In the genomic region with DNA sequence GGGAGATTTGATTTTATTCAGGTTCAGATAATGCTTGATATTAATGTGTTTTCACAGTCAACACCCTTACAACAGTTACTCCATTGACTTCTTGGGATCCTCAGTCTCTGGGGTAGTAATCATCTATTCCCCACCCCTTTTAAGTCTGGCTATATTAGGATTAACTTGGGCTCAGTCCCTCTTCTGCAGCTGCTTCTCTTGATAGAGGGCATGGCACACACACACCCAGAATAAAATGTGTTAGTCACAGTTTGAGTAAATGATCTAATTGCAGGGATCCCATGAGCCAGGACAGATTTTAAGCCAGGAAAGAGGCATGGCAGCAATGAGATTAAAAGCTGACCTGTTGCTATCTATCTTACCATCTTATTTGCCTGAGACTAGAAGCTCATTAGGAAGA, we compare ENCODE assay signal across 27 cellular contexts. TPM values are rescaled to one million over a fixed set of nuclear protein-coding genes. Genes with fewer than 3 reads are reported as not detected.
DNase-seq lines count a peak whose midpoint lies in the region; ATAC-seq and TF ChIP-seq lines count a peak whose summit lies in the region.
"Had no signal": no experiment of that assay in that cellular context is flagged by ENCODE, and none has a peak within 500 bp of the region (broad histone marks: within the 10 kb centered on the region; RNA-seq: fewer than 3 reads in every experiment).

No MANE protein-coding gene starts in this region.

- H3K4me3 ChIP-seq in heart left ventricle (no peak overlapping the region), epithelial cell of esophagus (ENCODE audit: low read length) (no peak overlapping the region), upper lobe of right lung (no peak overlapping the region)
- H3K4me3 ChIP-seq: adrenal gland, BLaER1, esophagus muscularis mucosa, GM12878, MG63, Peyer's patch had no signal

- DNase-seq in heart left ventricle, result peak in 1 of 5 donors; percentile 18
- DNase-seq in Right ventricle myocardium superior, result no peak
- peak; percentile 49 for DNase-seq in epithelial cell of esophagus (ENCODE audit: low read depth)
- DNase-seq in left colon, result no peak
- no peak for DNase-seq in upper lobe of right lung
- DNase-seq in NCI-H1048 (lab: John Stamatoyannopoulos, UW), result no peak
- no peak for DNase-seq in activated T-cell treated with anti-CD3 and anti-CD28 coated beads for 4 hours
- DNase-seq: activated CD4-positive, CD25-positive, alpha-beta regulatory T cell treated with anti-CD3 and anti-CD28 coated beads, Interleukin-2, amount 50 U/mL, for 72 hours; activated CD8-positive, alpha-beta T cell treated with anti-CD3 and anti-CD28 coated beads for 36 hours; brain microvascular endothelial cell; DMS79; effector memory CD8-positive, alpha-beta T cell; MG63; NCI-H1417; NCI-H2081 treated with DMSO at 0.1 percent for 48 hours; NK-92 treated with Interleukin-12 subunit alpha and Interleukin-12 subunit beta, amount 100 ng/mL, for 24 hours; Peyer's patch; substantia nigra; T-helper 1 cell had no signal

- H3K36me3 ChIP-seq in heart left ventricle, result no peaks in the 10 kb centered on the region
- H3K36me3 ChIP-seq in upper lobe of right lung, result no peaks in the 10 kb centered on the region
- H3K36me3 ChIP-seq: adrenal gland, brain microvascular endothelial cell, esophagus muscularis mucosa, MG63, neutrophil, Peyer's patch had no signal

- H3K27me3 ChIP-seq in heart left ventricle, result no peaks in the 10 kb centered on the region
- H3K27me3 ChIP-seq in upper lobe of right lung, result no peaks in the 10 kb centered on the region
- H3K27me3 ChIP-seq: adrenal gland, BLaER1, brain microvascular endothelial cell, esophagus muscularis mucosa, MG63, neutrophil, Peyer's patch had no signal

- ATAC-seq in heart left ventricle (peak; percentile 23 to 54 (median 38)), Right ventricle myocardium superior (ENCODE audit: poor library complexity) (no peak), left colon (peak; percentile 65), upper lobe of right lung (no peak), HG03378 (IDR thresholded peaks at IDR 0.05; ENCODE audit: unreplicated experiment) (no peak)
- ATAC-seq: activated CD8-positive, alpha-beta T cell treated with anti-CD3 and anti-CD28 coated beads for 36 hours; effector memory CD8-positive, alpha-beta T cell; GM12878; HCT116 had no signal

- H3K9me3 ChIP-seq in heart left ventricle (no peaks in the 10 kb centered on the region), upper lobe of right lung (no peaks in the 10 kb centered on the region)
- H3K9me3 ChIP-seq: adrenal gland, esophagus muscularis mucosa, MG63, neutrophil, Peyer's patch had no signal

- TF ChIP-seq CTCF in heart left ventricle (IDR thresholded peaks at IDR 0.05) (no peak), epithelial cell of esophagus (IDR thresholded peaks at IDR 0.05; ENCODE audit: insufficient read depth, low read depth, low read length, missing control alignments) (no peak), upper lobe of right lung (IDR thresholded peaks at IDR 0.05) (no peak)

- H3K4me1 ChIP-seq in heart left ventricle (peaks cover 5 to 59% (median 32%) of the 10 kb centered on the region in 12 donors), upper lobe of right lung (peaks cover 10% of the 10 kb centered on the region)

- intact Hi-C loops in heart left ventricle (cut with DNase I) (loop anchor here in 4 of 10 donors (5.0 kb wide), 3 partner anchors 54 to 76 kb away; partner anchors contain the start of gene VLDLR (in 3 of the 4)), Right ventricle myocardium superior (cut with DNase I) (loop anchor here (10.0 kb wide), 2 partner anchors 57 to 73 kb away; partner anchors contain the start of gene VLDLR), left colon (cut with DNase I, micrococcal nuclease) (no loop called here), upper lobe of right lung (cut with DNase I) (no loop called here)

- TF ChIP-seq POLR2A in heart left ventricle (IDR thresholded peaks at IDR 0.05), result no peak

- H3K27ac ChIP-seq in heart left ventricle, result peak overlapping the region in 11 of 12 donors; percentile 20 to 88 (median 62)
- H3K27ac ChIP-seq in upper lobe of right lung, result no peak overlapping the region
- H3K27ac ChIP-seq: adrenal gland, BLaER1, brain microvascular endothelial cell, esophagus muscularis mucosa, neutrophil, Peyer's patch had no signal

RNA-seq across cellular contexts. Expression of gene VLDLR, which starts 53.7 kb away (rescaled TPM):
- total RNA-seq in heart left ventricle, result 100 to 1,000 TPM in 7 of 9 donors, 10 to 100 TPM in 2; 67.9 to 177 (median 119) TPM
- polyA plus RNA-seq in heart left ventricle, result 10 to 100 TPM; 15.1 to 60.1 TPM
- 121 TPM for total RNA-seq in Right ventricle myocardium superior
- 10 to 100 TPM in 1 of 2 donors, 1 to 10 TPM in 1; 9.6 to 22.6 TPM for total RNA-seq in left colon
- total RNA-seq in upper lobe of right lung, result 23.1 TPM
- polyA plus RNA-seq: IgD-negative memory B cell had no signal

Comparison
In these comparisons a context has a peak if more than half of its experiments do, and no peak if none do; other contexts are left out.
1. ATAC-seq: peak in heart left ventricle (4 of 4) and left colon (single experiment); none in Right ventricle myocardium superior (single experiment), upper lobe of right lung (single experiment) and HG03378 (single experiment).